Comparison of ENCODE assay signal across 20 cellular contexts in the genomic region with DNA sequence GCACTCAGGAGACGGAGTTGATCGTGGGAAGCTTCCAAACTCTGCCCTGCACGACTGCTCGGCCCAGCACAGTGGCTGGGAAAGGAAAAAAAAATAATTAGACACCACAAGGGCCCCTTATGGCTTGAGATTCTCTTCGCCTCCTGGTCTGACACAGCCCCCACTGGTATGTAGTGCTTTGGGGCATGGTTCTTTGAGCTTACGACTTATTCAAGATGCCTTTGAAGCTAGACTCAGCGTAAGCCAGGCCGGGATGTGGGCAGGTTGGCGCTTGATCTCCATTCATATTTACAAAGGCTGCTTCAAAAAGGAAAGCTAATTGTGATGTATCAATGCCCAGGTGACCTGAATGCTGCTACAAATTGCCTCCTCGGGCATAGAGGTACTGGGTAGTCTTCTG. TPM values are rescaled to one million over a fixed set of nuclear protein-coding genes. Genes with fewer than 3 reads are reported as not detected.
DNase-seq lines count a peak whose midpoint lies in the region; ATAC-seq, FAIRE-seq and TF ChIP-seq lines count a peak whose summit lies in the region.
"Had no signal": no experiment of that assay in that cellular context is flagged by ENCODE, and none has a peak within 500 bp of the region (broad histone marks: within the 10 kb centered on the region; RNA-seq: fewer than 3 reads in every experiment).

No MANE protein-coding gene starts in this region.

- no peak overlapping the region for H3K4me3 Mint-ChIP-seq in activated T-helper 17 cell treated with anti-CD3 and anti-CD28 coated beads, Interleukin-2, amount 50 U/mL, for 72 hours
- no peak overlapping the region for H3K4me3 Mint-ChIP-seq in nephron
- H3K4me3 Mint-ChIP-seq in stimulated activated naive CD8-positive, alpha-beta T cell treated with anti-CD3 and anti-CD28 coated beads, Interleukin-15, amount 100 ng/mL, for 72 hours, result no peak overlapping the region
- H3K4me3 Mint-ChIP-seq: B cell; CD4-positive, CD25-positive, alpha-beta regulatory T cell had no signal

- no peaks in the 10 kb centered on the region for H3K36me3 Mint-ChIP-seq in activated T-helper 17 cell treated with anti-CD3 and anti-CD28 coated beads, Interleukin-2, amount 50 U/mL, for 72 hours (ENCODE audit: low read depth)
- H3K36me3 Mint-ChIP-seq in nephron (ENCODE audit: low read depth), result peaks cover 3% of the 10 kb centered on the region

- DNase-seq in GM19239 (ENCODE audit: insufficient read length, low spot score), result no peak
- DNase-seq in NCI-H146 treated with DMSO at 0.1 percent for 48 hours (lab: John Stamatoyannopoulos, UW; ENCODE audit: unreplicated experiment), result peak; percentile 24
- no peak for DNase-seq in NCI-H2107 (lab: John Stamatoyannopoulos, UW)
- DNase-seq in stimulated activated naive CD8-positive, alpha-beta T cell treated with anti-CD3 and anti-CD28 coated beads, Interleukin-15, amount 100 ng/mL, for 72 hours, result no peak
- DNase-seq in NCI-H226, result no peak
- DNase-seq: CD4-positive, CD25-positive, alpha-beta regulatory T cell; DMS79; GM23248; KBM-7; NCI-H1436 treated with DMSO at 0.1 percent for 48 hours; NCI-H2081 treated with DMSO at 0.1 percent for 48 hours; NCI-H446 treated with DMSO at 0.1 percent for 48 hours; NCI-H82 had no signal

- peaks cover 33% of the 10 kb centered on the region for H3K4me1 Mint-ChIP-seq in activated T-helper 17 cell treated with anti-CD3 and anti-CD28 coated beads, Interleukin-2, amount 50 U/mL, for 72 hours
- H3K4me1 Mint-ChIP-seq in nephron, result peaks cover 53% of the 10 kb centered on the region
- peaks cover 50% of the 10 kb centered on the region for H3K4me1 Mint-ChIP-seq in stimulated activated naive CD8-positive, alpha-beta T cell treated with anti-CD3 and anti-CD28 coated beads, Interleukin-15, amount 100 ng/mL, for 72 hours

- H3K9me3 Mint-ChIP-seq in activated T-helper 17 cell treated with anti-CD3 and anti-CD28 coated beads, Interleukin-2, amount 50 U/mL, for 72 hours, result peaks cover 5% of the 10 kb centered on the region
- H3K9me3 Mint-ChIP-seq in nephron, result peaks cover 12% of the 10 kb centered on the region
- peaks cover 10 to 20% of the 10 kb centered on the region in 2 donors for H3K9me3 Mint-ChIP-seq in stimulated activated naive CD8-positive, alpha-beta T cell treated with anti-CD3 and anti-CD28 coated beads, Interleukin-15, amount 100 ng/mL, for 72 hours

- no peak for ATAC-seq in activated T-helper 17 cell treated with anti-CD3 and anti-CD28 coated beads, Interleukin-2, amount 50 U/mL, for 72 hours (replicated peaks)
- ATAC-seq in HG03439 (IDR thresholded peaks at IDR 0.05; ENCODE audit: unreplicated experiment), result no peak
- ATAC-seq in stimulated activated naive CD8-positive, alpha-beta T cell treated with anti-CD3 and anti-CD28 coated beads, Interleukin-15, amount 100 ng/mL, for 72 hours, result no peak
- ATAC-seq: HCT116, Panc1 had no signal

- H3K27me3 Mint-ChIP-seq in activated T-helper 17 cell treated with anti-CD3 and anti-CD28 coated beads, Interleukin-2, amount 50 U/mL, for 72 hours, result no peaks in the 10 kb centered on the region
- H3K27me3 Mint-ChIP-seq in nephron (ENCODE audit: low read depth), result peaks cover 19% of the 10 kb centered on the region
- no peaks in the 10 kb centered on the region for H3K27me3 Mint-ChIP-seq in stimulated activated naive CD8-positive, alpha-beta T cell treated with anti-CD3 and anti-CD28 coated beads, Interleukin-15, amount 100 ng/mL, for 72 hours
- H3K27me3 Mint-ChIP-seq: B cell; CD4-positive, CD25-positive, alpha-beta regulatory T cell had no signal

- FAIRE-seq in GM19239 (lab: Jason Lieb, UNC), result peak; percentile 11
- FAIRE-seq: G401.6 had no signal

- TF ChIP-seq CTCF in nephron (IDR thresholded peaks at IDR 0.05; ENCODE audit: unreplicated experiment in 3 of 3), result no peak

- H3K27ac Mint-ChIP-seq in activated T-helper 17 cell treated with anti-CD3 and anti-CD28 coated beads, Interleukin-2, amount 50 U/mL, for 72 hours, result peak overlapping the region; percentile 95
- H3K27ac Mint-ChIP-seq in nephron, result peak overlapping the region; percentile 55 to 90 (median 89)
- no peak overlapping the region for H3K27ac Mint-ChIP-seq in stimulated activated naive CD8-positive, alpha-beta T cell treated with anti-CD3 and anti-CD28 coated beads, Interleukin-15, amount 100 ng/mL, for 72 hours
- H3K27ac Mint-ChIP-seq: B cell had no signal

RNA-seq across cellular contexts. Expression of a gene that starts 50.5 kb away (rescaled TPM):
- total RNA-seq in activated T-helper 17 cell treated with anti-CD3 and anti-CD28 coated beads, Interleukin-2, amount 50 U/mL, for 72 hours, result 100 to 1,000 TPM; 330 to 360 TPM
- total RNA-seq: GM23248 had no signal

Comparison
In these comparisons a context has a peak if more than half of its experiments do, and no peak if none do; other contexts are left out.
1. H3K27ac Mint-ChIP-seq: peak in activated T-helper 17 cell treated with anti-CD3 and anti-CD28 coated beads, Interleukin-2, amount 50 U/mL, for 72 hours (single experiment) and nephron (3 of 3); none in stimulated activated naive CD8-positive, alpha-beta T cell treated with anti-CD3 and anti-CD28 coated beads, Interleukin-15, amount 100 ng/mL, for 72 hours (0 of 2).